ENCODE assay signal across 22 cellular contexts in genomic region chr7:51346136-51346535, GRCh38. TPM values are rescaled to one million over a fixed set of nuclear protein-coding genes. Genes with fewer than 3 reads are reported as not detected.
DNase-seq lines count a peak whose midpoint lies in the region; ATAC-seq and TF ChIP-seq lines count a peak whose summit lies in the region.
"Had no signal": no experiment of that assay in that cellular context is flagged by ENCODE, and none has a peak within 500 bp of the region (broad histone marks: within the 10 kb centered on the region; RNA-seq: fewer than 3 reads in every experiment).

No MANE protein-coding gene starts in this region.

- DNase-seq in NCI-H146 (lab: John Stamatoyannopoulos, UW) (peak; percentile 79), NCI-H2171 (lab: John Stamatoyannopoulos, UW) (peak; percentile 78), NCI-H748 (lab: John Stamatoyannopoulos, UW; ENCODE audit: unreplicated experiment) (peak; percentile 95), osteocyte (ENCODE audit: extremely low spot score, unreplicated experiment) (peak; percentile 51), putamen (ENCODE audit: low spot score) (no peak)
- no peak for DNase-seq in stimulated activated CD8-positive, alpha-beta memory T cell treated with anti-CD3 and anti-CD28 coated beads, Interleukin-4, amount 100 ng/mL, for 48 hours
- DNase-seq: activated CD4-positive, alpha-beta T cell treated with anti-CD3 and anti-CD28 coated beads, Interleukin-2, amount 10 ng/mL, durations not matched to agents 7 days and 5 days; activated naive CD4-positive, alpha-beta T cell treated with anti-CD3 and anti-CD28 coated beads, Interleukin-2, amount 50 U/mL, for 16 hours; GM23248; hypothalamus; naive B cell; NCI-H226; occipital lobe; stimulated activated CD4-positive, alpha-beta T cell treated with anti-CD3 and anti-CD28 coated beads, Interleukin-2, amount 100 ng/mL, for 24 hours; substantia nigra; T-helper 2 cell; upper lobe of left lung had no signal

- H3K9me3 Mint-ChIP-seq in osteocyte (ENCODE audit: unreplicated experiment) = no peaks in the 10 kb centered on the region
- H3K9me3 Mint-ChIP-seq: activated CD4-positive, alpha-beta T cell treated with anti-CD3 and anti-CD28 coated beads, Interleukin-2, amount 10 ng/mL, durations not matched to agents 7 days and 5 days; dendritic cell treated with granulocyte-macrophage colony-stimulating factor and Interleukin-4, amounts not matched to agents 40 ng/mL and 50 ng/mL, for 4 days had no signal

- no peaks in the 10 kb centered on the region for H3K36me3 Mint-ChIP-seq in osteocyte (ENCODE audit: unreplicated experiment)
- H3K36me3 Mint-ChIP-seq: naive B cell had no signal

- peaks cover 20% of the 10 kb centered on the region for H3K27me3 Mint-ChIP-seq in osteocyte (ENCODE audit: unreplicated experiment)

- no peak for TF ChIP-seq CTCF in osteocyte (IDR thresholded peaks at IDR 0.05)

- no peak overlapping the region for H3K27ac Mint-ChIP-seq in osteocyte (ENCODE audit: unreplicated experiment)
- H3K27ac Mint-ChIP-seq: activated CD4-positive, alpha-beta T cell treated with anti-CD3 and anti-CD28 coated beads, Interleukin-2, amount 10 ng/mL, durations not matched to agents 7 days and 5 days; dendritic cell treated with granulocyte-macrophage colony-stimulating factor and Interleukin-4, amounts not matched to agents 40 ng/mL and 50 ng/mL, for 4 days had no signal

- H3K4me3 Mint-ChIP-seq in osteocyte (ENCODE audit: unreplicated experiment) = no peak overlapping the region
- H3K4me3 Mint-ChIP-seq: activated CD4-positive, alpha-beta T cell treated with anti-CD3 and anti-CD28 coated beads, Interleukin-2, amount 10 ng/mL, durations not matched to agents 7 days and 5 days; dendritic cell treated with granulocyte-macrophage colony-stimulating factor and Interleukin-4, amounts not matched to agents 40 ng/mL and 50 ng/mL, for 4 days; naive B cell had no signal

- peaks cover 6% of the 10 kb centered on the region for H3K4me1 Mint-ChIP-seq in osteocyte (ENCODE audit: unreplicated experiment)
- H3K4me1 Mint-ChIP-seq: activated CD4-positive, alpha-beta T cell treated with anti-CD3 and anti-CD28 coated beads, Interleukin-2, amount 10 ng/mL, durations not matched to agents 7 days and 5 days; naive B cell had no signal

- no peak for ATAC-seq in GM21723 (IDR thresholded peaks at IDR 0.05; ENCODE audit: unreplicated experiment)
- ATAC-seq in HG03565 (IDR thresholded peaks at IDR 0.05; ENCODE audit: unreplicated experiment) = no peak
- ATAC-seq: gastroesophageal sphincter, left lobe of liver had no signal

RNA-seq across cellular contexts. Expression of gene COBL, which starts 29.5 kb away (rescaled TPM):
- total RNA-seq in osteocyte = not detected in 2 replicates
- total RNA-seq: activated CD4-positive, alpha-beta T cell treated with anti-CD3 and anti-CD28 coated beads, Interleukin-2, amount 10 ng/mL, durations not matched to agents 7 days and 5 days; GM23248 had no signal

Comparison
In these comparisons a context has a peak if more than half of its experiments do, and no peak if none do; other contexts are left out.
1. DNase-seq: peak in NCI-H146 (single experiment), NCI-H2171 (single experiment), NCI-H748 (single experiment) and osteocyte (single experiment); none in stimulated activated CD8-positive, alpha-beta memory T cell treated with anti-CD3 and anti-CD28 coated beads, Interleukin-4, amount 100 ng/mL, for 48 hours (single experiment) and putamen (single experiment).